9 cellular contexts compared by ENCODE assay signal in the genomic region with DNA sequence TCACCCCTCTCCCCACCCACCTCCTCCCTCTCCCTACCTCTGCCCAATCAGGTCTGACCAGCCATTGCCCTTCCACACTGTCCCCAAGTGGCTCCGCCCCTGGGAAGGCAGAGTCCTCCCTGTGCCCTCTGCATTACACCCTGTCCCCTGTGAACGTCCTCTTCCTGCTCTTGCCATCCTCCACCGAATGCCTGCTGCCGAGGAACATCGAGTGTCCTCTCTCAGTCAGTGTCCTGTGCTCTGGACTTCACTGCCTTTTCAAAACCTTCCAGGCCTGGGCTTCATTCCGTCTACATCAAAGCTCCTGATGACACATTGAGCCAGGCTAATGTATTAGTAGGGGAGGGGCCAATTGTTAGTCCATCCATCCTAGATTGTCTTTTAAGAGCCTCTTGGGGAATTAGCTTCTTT. TPM values are rescaled to one million over a fixed set of nuclear protein-coding genes. Genes with fewer than 3 reads are reported as not detected.
DNase-seq lines count a peak whose midpoint lies in the region; ATAC-seq and TF ChIP-seq lines count a peak whose summit lies in the region.
"Had no signal": no experiment of that assay in that cellular context is flagged by ENCODE, and none has a peak within 500 bp of the region (broad histone marks: within the 10 kb centered on the region; RNA-seq: fewer than 3 reads in every experiment).

No MANE protein-coding gene starts in this region.

- H3K79me2 ChIP-seq in HCT116 (ENCODE audit: insufficient read depth, low read length), result no peaks in the 10 kb centered on the region

- no peak for TF ChIP-seq EP300 in stomach (IDR thresholded peaks at IDR 0.05)

- RAD21 ChIA-PET in HCT116 (lab: Charles Lee; ENCODE audit: low non-redundant PET in 1 of 2, low total read pairs in 2 of 2, uncharacterized antibody in 2 of 2, unreplicated experiment in 2 of 2), result interaction anchor here (0.8 to 1.9 kb wide), 2 partner anchors 146 to 147 kb away, joined by 6 to 9 read pairs; no protein-coding TSS in a partner anchor

- H4K20me1 ChIP-seq in HCT116 (ENCODE audit: insufficient read depth), result no peaks in the 10 kb centered on the region

- TF ChIP-seq CTCF in HCT116 (IDR thresholded peaks at IDR 0.05 in 2 of 3, conservative IDR thresholded peaks at IDR 0.05 in 1 of 3; ENCODE audit: borderline replicate concordance in 1 of 3, insufficient read depth in 1 of 3, low read depth in 2 of 3, low read length in 2 of 3) (no peak), fibroblast of pulmonary artery (IDR thresholded peaks at IDR 0.05; ENCODE audit: low read length, missing control alignments) (no peak), stomach (IDR thresholded peaks at IDR 0.05) (no peak)

- H3K9me3 ChIP-seq in HCT116 (ENCODE audit: control insufficient read depth in 1 of 2, insufficient read depth in 1 of 2, low read depth in 1 of 2, low read length in 2 of 2), result no peaks in the 10 kb centered on the region
- no peaks in the 10 kb centered on the region for H3K9me3 ChIP-seq in stomach

- H2AFZ ChIP-seq in HCT116 (ENCODE audit: low read depth, low read length, poor library complexity, severe bottlenecking), result peak overlapping the region; percentile 84

- peak overlapping the region; percentile 24; the same call in 1 of the 2 replicates for H3K9ac ChIP-seq in HCT116 (ENCODE audit: low read length)

- H3K4me1 ChIP-seq in HCT116 (ENCODE audit: control insufficient read depth in 1 of 2, insufficient read depth in 2 of 2, low read length in 2 of 2) (peaks cover 8 to 47% of the 10 kb centered on the region in 2 experiments), stomach (peaks cover 12 to 19% (median 14%) of the 10 kb centered on the region in 4 donors)

- peak overlapping the region; percentile 82 for H3K4me2 ChIP-seq in HCT116 (ENCODE audit: low read length)

- TF ChIP-seq POLR2A in HCT116 (IDR thresholded peaks at IDR 0.05; ENCODE audit: borderline replicate concordance, extremely low read depth, insufficient read depth, insufficient read length) (peak; percentile 27), stomach (IDR thresholded peaks at IDR 0.05) (no peak)

- H3K4me3 ChIP-seq in HCT116 (replicated peaks in 1 of 2; ENCODE audit: low read depth in 1 of 2, low read length in 2 of 2) (peak overlapping the region; percentile 13 to 40; a peak in 3 of 4 replicates), fibroblast of pulmonary artery (replicated peaks; ENCODE audit: low read depth, low read length) (no peak overlapping the region), stomach (no peak overlapping the region)
- H3K4me3 ChIP-seq: SK-N-MC had no signal

- POLR2A ChIA-PET in HCT116 (lab: Charles Lee), result interaction anchor here (0.6 to 1.6 kb wide), 6 partner anchors 47 to 535 kb away, joined by 3 to 6 read pairs (median 3); a partner anchor contains a TSS

- H3K27ac ChIP-seq in HCT116 (ENCODE audit: low read depth, low read length), result no peak overlapping the region; the same call in 1 of the 2 replicates
- H3K27ac ChIP-seq in stomach, result no peak overlapping the region
- H3K27ac ChIP-seq: brain microvascular endothelial cell, SK-N-MC had no signal

- intact Hi-C loops in HCT116 (cut with micrococcal nuclease), result loop anchor here (5.0 kb wide), 1 partner anchor 350 kb away; no protein-coding TSS in a partner anchor
- intact Hi-C loops in stomach (cut with DNase I; ENCODE audit: low total_unique reads), result no loop called here

- H3K36me3 ChIP-seq in HCT116 (ENCODE audit: control insufficient read depth in 1 of 2, insufficient read depth in 2 of 2, low read length in 2 of 2), result no peaks in the 10 kb centered on the region
- H3K36me3 ChIP-seq in stomach, result no peaks in the 10 kb centered on the region
- H3K36me3 ChIP-seq: brain microvascular endothelial cell had no signal

- DNase-seq in HCT116 (ENCODE audit: low read depth, low spot score), result peak; percentile 69
- DNase-seq in NCI-H774 (lab: John Stamatoyannopoulos, UW), result peak; percentile 76
- DNase-seq in fibroblast of pulmonary artery (ENCODE audit: low read depth), result peak; percentile 9
- DNase-seq in stomach, result peak; percentile 50
- no peak for DNase-seq in OCI-M2 (lab: John Stamatoyannopoulos, UW; ENCODE audit: unreplicated experiment)
- DNase-seq: brain microvascular endothelial cell had no signal

- CTCF ChIA-PET in HCT116 (lab: Charles Lee), result interaction anchor here (0.8 to 2.0 kb wide), 4 partner anchors 147 to 743 kb away, joined by 3 to 32 read pairs (median 4); no protein-coding TSS in a partner anchor

- H3K9me2 ChIP-seq in HCT116 (ENCODE audit: insufficient read depth), result no peaks in the 10 kb centered on the region

- WGBS in stomach, 5 donors, result 26 to 32% (median 27%) methylated on average over 6 of the region's 6 CpGs

- BruUV-seq in HCT116 (replicated peaks; lab: Mats Ljungman, UMichigan), result no TSS peak

- no peak for TF ChIP-seq RAD21 in HCT116 (IDR thresholded peaks at IDR 0.05; ENCODE audit: low read depth)

- H3K27me3 ChIP-seq in HCT116 (ENCODE audit: insufficient read depth, low read length) (no peaks in the 10 kb centered on the region), stomach (peaks cover 0 to 39% (median 18%) of the 10 kb centered on the region in 3 donors)

- ATAC-seq in HCT116, result peak; percentile 96
- no peak for ATAC-seq in GM21825 (IDR thresholded peaks at IDR 0.05; ENCODE audit: unreplicated experiment)
- no peak for ATAC-seq in HG03175 (IDR thresholded peaks at IDR 0.05; ENCODE audit: unreplicated experiment)

TF ChIP-seq in HCT116, 20 proteins besides CTCF, POLR2A, EP300 and RAD21:
- TF ChIP-seq ZNF274 (IDR thresholded peaks at IDR 0.05; ENCODE audit: low read depth, low read length) (no peak), POLR2AphosphoS5 (IDR thresholded peaks at IDR 0.05; ENCODE audit: low read depth, low read length) (peak; percentile 44), EZH2phosphoT487 (IDR thresholded peaks at IDR 0.05; ENCODE audit: borderline replicate concordance) (no peak), TCF7L2 (IDR thresholded peaks at IDR 0.05; ENCODE audit: borderline replicate concordance, extremely low read depth, insufficient read depth, insufficient read length) (peak; percentile 75), CEBPB (IDR thresholded peaks at IDR 0.05; ENCODE audit: low read depth) (no peak)
- TF ChIP-seq, protein P1, sequence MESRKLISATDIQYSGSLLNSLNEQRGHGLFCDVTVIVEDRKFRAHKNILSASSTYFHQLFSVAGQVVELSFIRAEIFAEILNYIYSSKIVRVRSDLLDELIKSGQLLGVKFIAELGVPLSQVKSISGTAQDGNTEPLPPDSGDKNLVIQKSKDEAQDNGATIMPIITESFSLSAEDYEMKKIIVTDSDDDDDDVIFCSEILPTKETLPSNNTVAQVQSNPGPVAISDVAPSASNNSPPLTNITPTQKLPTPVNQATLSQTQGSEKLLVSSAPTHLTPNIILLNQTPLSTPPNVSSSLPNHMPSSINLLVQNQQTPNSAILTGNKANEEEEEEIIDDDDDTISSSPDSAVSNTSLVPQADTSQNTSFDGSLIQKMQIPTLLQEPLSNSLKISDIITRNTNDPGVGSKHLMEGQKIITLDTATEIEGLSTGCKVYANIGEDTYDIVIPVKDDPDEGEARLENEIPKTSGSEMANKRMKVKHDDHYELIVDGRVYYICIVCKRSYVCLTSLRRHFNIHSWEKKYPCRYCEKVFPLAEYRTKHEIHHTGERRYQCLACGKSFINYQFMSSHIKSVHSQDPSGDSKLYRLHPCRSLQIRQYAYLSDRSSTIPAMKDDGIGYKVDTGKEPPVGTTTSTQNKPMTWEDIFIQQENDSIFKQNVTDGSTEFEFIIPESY (IDR thresholded peaks at IDR 0.05; ENCODE audit: extremely low read depth, insufficient replicate concordance, low read length), result no peak

RNA-seq across cellular contexts. Expression of a gene that starts 3.3 kb away (rescaled TPM):
- total RNA-seq in HCT116 (2021; ENCODE audit: unreplicated experiment) (5.0 TPM), stomach (1 to 10 TPM in 1 of 5 donors, under 1 TPM in 2, not detected in 2; under 0.01 to 2.2 (median 0.37) TPM)
- 2.9 and 4.1 TPM in 2 replicates for polyA plus RNA-seq in HCT116 (2012)
- polyA plus RNA-seq in stomach, result 1 to 10 TPM in 1 of 3 donors, under 1 TPM in 2; 0.25 to 1.6 (median 0.61) TPM

RNA-seq across cellular contexts. Expression of a gene that starts 36.7 kb away (rescaled TPM):
- 1,863 TPM for total RNA-seq in HCT116 (2021; ENCODE audit: unreplicated experiment)
- 3,637 and 4,200 TPM in 2 replicates for polyA plus RNA-seq in HCT116 (2012)
- 1,000 to 10,000 TPM in 4 of 5 donors, 100 to 1,000 TPM in 1; 371 to 2,165 (median 1,796) TPM for total RNA-seq in stomach
- 1,000 to 10,000 TPM; 3,296 to 4,063 (median 3,349) TPM for polyA plus RNA-seq in stomach

Comparison
In these comparisons a context has a peak if more than half of its experiments do, and no peak if none do; other contexts are left out.
1. H3K4me3 ChIP-seq: peak in HCT116 (2 of 2); none in fibroblast of pulmonary artery (single experiment) and stomach (0 of 4).